17 cellular contexts compared by ENCODE assay signal in the genomic region with DNA sequence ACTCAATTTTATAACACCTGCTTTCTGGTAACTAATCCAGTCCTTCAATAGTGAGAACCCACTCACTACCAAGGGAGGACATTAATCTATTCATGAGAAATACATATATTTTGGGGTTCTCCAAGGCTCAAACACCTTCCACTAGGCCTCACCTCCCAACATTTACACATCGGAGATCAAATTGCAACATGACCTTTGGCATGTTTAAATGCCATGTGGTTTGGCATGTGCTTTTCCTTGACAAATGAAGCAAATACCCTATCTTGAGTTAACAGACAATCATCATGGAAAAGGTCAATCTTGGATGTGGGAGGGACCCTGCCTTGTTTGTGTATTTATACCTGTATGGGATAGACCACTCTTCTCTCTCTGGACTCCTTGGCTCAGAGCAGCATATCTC. TPM values are rescaled to one million over a fixed set of nuclear protein-coding genes. Genes with fewer than 3 reads are reported as not detected.
DNase-seq lines count a peak whose midpoint lies in the region; ATAC-seq and TF ChIP-seq lines count a peak whose summit lies in the region.
"Had no signal": no experiment of that assay in that cellular context is flagged by ENCODE, and none has a peak within 500 bp of the region (broad histone marks: within the 10 kb centered on the region; RNA-seq: fewer than 3 reads in every experiment).

No MANE protein-coding gene starts in this region.

- peak overlapping the region; percentile 38 for H2BK120ac ChIP-seq in trophoblast cell (ENCODE audit: insufficient read depth, low read length, poor library complexity)

- peaks cover 6% of the 10 kb centered on the region for H3K79me1 ChIP-seq in trophoblast cell (ENCODE audit: low read length)

- H3K14ac ChIP-seq in trophoblast cell (ENCODE audit: low read length): no peak overlapping the region

- no peak overlapping the region for H3K23ac ChIP-seq in trophoblast cell (ENCODE audit: low read length)

- no peak overlapping the region for H4K12ac ChIP-seq in trophoblast cell (ENCODE audit: low read depth, low read length)

- no peak overlapping the region for H4K91ac ChIP-seq in trophoblast cell (ENCODE audit: low read depth, low read length)

- H3K79me2 ChIP-seq in trophoblast cell (ENCODE audit: control insufficient read depth, insufficient read depth, low read length, poor library complexity): no peaks in the 10 kb centered on the region

- H3K9ac ChIP-seq in trophoblast cell (ENCODE audit: low read length): no peak overlapping the region
- H3K9ac ChIP-seq: SK-N-SH had no signal

- no peak overlapping the region for H2AK5ac ChIP-seq in trophoblast cell (ENCODE audit: low read length)

- peak overlapping the region; percentile 50 for H2BK12ac ChIP-seq in trophoblast cell (ENCODE audit: low read length)

- no peak overlapping the region for H3K18ac ChIP-seq in trophoblast cell (ENCODE audit: low read length)

- no peak overlapping the region for H3K4me3 ChIP-seq in left lung
- H3K4me3 ChIP-seq in trophoblast cell (ENCODE audit: low read depth, low read length): no peak overlapping the region
- H3K4me3 ChIP-seq: PC-9 had no signal

- WGBS in trophoblast cell (ENCODE audit: extremely low coverage, insufficient coverage, insufficient read length): no CpG with 5 or more reads among the region's 1 CpG

- DNase-seq in HT-29 (ENCODE audit: low spot score): peak; percentile 31
- no peak for DNase-seq in left lung
- no peak for DNase-seq in trophoblast cell
- DNase-seq in NCI-H524 treated with DMSO at 0.1 percent for 48 hours (lab: John Stamatoyannopoulos, UW): no peak
- DNase-seq in NCI-H446 (lab: John Stamatoyannopoulos, UW): no peak
- no peak for DNase-seq in NOMO-1 (lab: John Stamatoyannopoulos, UW; ENCODE audit: unreplicated experiment in 2 of 2)
- no peak for DNase-seq in ureter (ENCODE audit: low spot score)
- DNase-seq: BE2C; CD8-positive, alpha-beta T cell; DMS 273 treated with DMSO at 0.1 percent for 48 hours; HCEC 1CT; NCI-H526; SK-N-SH had no signal

- no peak overlapping the region for H2AFZ ChIP-seq in trophoblast cell (ENCODE audit: insufficient read depth, low read length, poor library complexity)
- H2AFZ ChIP-seq: PC-9 had no signal

- intact Hi-C loops in left lung (cut with DNase I): no loop called here

- no peak for ATAC-seq in left lung
- ATAC-seq: CD8-positive, alpha-beta T cell; Right ventricle myocardium inferior had no signal

- H3K4me1 ChIP-seq in left lung (peaks cover 5 to 11% of the 10 kb centered on the region in 2 donors), trophoblast cell (ENCODE audit: control insufficient read depth in 1 of 2, insufficient read depth in 2 of 2, low read length in 2 of 2) (peaks cover 0 to 5% of the 10 kb centered on the region in 2 experiments)
- H3K4me1 ChIP-seq: BE2C had no signal

- H3K27ac ChIP-seq in left lung (peak overlapping the region; percentile 57 to 61), trophoblast cell (ENCODE audit: low read depth, low read length) (no peak overlapping the region)

- TF ChIP-seq CTCF in left lung (IDR thresholded peaks at IDR 0.05): no peak

- H2BK5ac ChIP-seq in trophoblast cell (ENCODE audit: low read depth, low read length, poor library complexity): no peak overlapping the region

- H3K4me2 ChIP-seq in trophoblast cell (ENCODE audit: low read length): no peak overlapping the region
- H3K4me2 ChIP-seq: SK-N-SH had no signal

- H3K9me3 ChIP-seq in left lung: no peaks in the 10 kb centered on the region
- H3K9me3 ChIP-seq in trophoblast cell (ENCODE audit: insufficient read depth, low read depth, low read length): no peaks in the 10 kb centered on the region
- H3K9me3 ChIP-seq: BE2C, SK-N-SH had no signal

- H3K36me3 ChIP-seq in left lung: no peaks in the 10 kb centered on the region
- no peaks in the 10 kb centered on the region for H3K36me3 ChIP-seq in trophoblast cell (ENCODE audit: control insufficient read depth in 1 of 2, insufficient read depth in 2 of 2, low read length in 2 of 2)
- H3K36me3 ChIP-seq: BE2C had no signal

- H3K27me3 ChIP-seq in left lung (no peaks in the 10 kb centered on the region), trophoblast cell (ENCODE audit: insufficient read depth, low read length) (no peaks in the 10 kb centered on the region)
- H3K27me3 ChIP-seq: BE2C had no signal

- no peak overlapping the region for H4K8ac ChIP-seq in trophoblast cell (ENCODE audit: low read depth, low read length)

- no peak overlapping the region for H3K4ac ChIP-seq in trophoblast cell (ENCODE audit: low read depth, low read length)

RNA-seq across cellular contexts. Expression of a gene that starts 21.9 kb away (rescaled TPM):
- not detected in 2 replicates for total RNA-seq in HT-29 (2014; rRNA removed; shearing (Covaris generic))
- total RNA-seq in left lung: not detected
- polyA plus RNA-seq in trophoblast cell (2013): not detected in 2 replicates
- total RNA-seq in ureter: not detected
- total RNA-seq: CD8-positive, alpha-beta T cell; IMR-90; LHCN-M2; PC-9; Right ventricle myocardium inferior had no signal
- polyA plus RNA-seq: IMR-90, SK-N-SH had no signal

RNA-seq across cellular contexts. Expression of a gene that starts 56.4 kb away (rescaled TPM):
- not detected in 2 replicates for total RNA-seq in HT-29 (2014; rRNA removed; shearing (Covaris generic))
- total RNA-seq in left lung: under 1 TPM in 1 of 2 donors, not detected in 1; 0.42 TPM
- not detected in 2 replicates for polyA plus RNA-seq in trophoblast cell (2013)
- not detected for total RNA-seq in ureter
- total RNA-seq: CD8-positive, alpha-beta T cell; IMR-90; LHCN-M2; PC-9; Right ventricle myocardium inferior had no signal
- polyA plus RNA-seq: IMR-90, SK-N-SH had no signal
